ENCODE assay signal across 16 cellular contexts in the genomic region with DNA sequence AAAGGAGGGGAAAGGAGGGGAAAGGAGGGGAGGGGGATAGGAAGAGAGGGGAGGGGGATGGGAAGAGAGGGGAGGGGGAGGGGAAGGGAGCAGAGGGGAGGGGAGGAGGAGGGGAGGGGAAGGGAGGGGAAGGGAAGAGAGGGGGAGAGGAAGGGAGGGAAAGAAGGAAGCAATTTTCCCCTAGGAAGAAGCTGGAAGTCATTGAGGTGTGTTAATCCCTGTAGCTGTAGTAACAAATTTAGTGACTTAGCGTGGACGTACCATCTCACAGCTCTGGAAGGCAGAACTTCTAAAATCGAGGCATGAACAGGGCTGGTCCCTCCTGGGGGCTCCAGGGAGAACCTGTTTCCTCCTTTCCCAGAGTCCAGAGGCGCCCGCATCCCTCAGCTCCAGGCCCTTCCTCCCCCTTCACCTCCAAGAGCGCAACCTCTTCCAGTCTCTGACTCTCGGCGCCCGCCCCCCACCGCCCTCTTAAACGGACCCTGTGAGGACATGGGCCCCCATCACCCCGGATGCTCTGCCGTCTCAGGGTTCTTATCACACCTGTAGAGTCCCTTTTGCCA. TPM values are rescaled to one million over a fixed set of nuclear protein-coding genes. Genes with fewer than 3 reads are reported as not detected.
A peak's percentile ranks its signal among the peaks of the same experiment; 100 is the strongest.
DNase-seq lines count a peak whose midpoint lies in the region; ATAC-seq and TF ChIP-seq lines count a peak whose summit lies in the region.
"Had no signal": no experiment of that assay in that cellular context is flagged by ENCODE, and none has a peak within 500 bp of the region (broad histone marks: within the 10 kb centered on the region; RNA-seq: fewer than 3 reads in every experiment).

No MANE protein-coding gene starts in this region.

- CTCF ChIA-PET in activated naive CD4-positive, alpha-beta T cell treated with anti-CD3 and anti-CD28 coated beads for 36 hours (lab: Charles Lee) = no interaction called here

- H3K27me3 Mint-ChIP-seq in CD14-positive monocyte (ENCODE audit: low read depth in 3 of 3) (peaks cover 4 to 30% (median 13%) of the 10 kb centered on the region in 3 donors), nephron (ENCODE audit: low read depth) (no peaks in the 10 kb centered on the region), type B pancreatic cell (peaks cover 3% of the 10 kb centered on the region)
- peaks cover 3% of the 10 kb centered on the region for H3K27me3 Mint-ChIP-seq in activated naive CD4-positive, alpha-beta T cell treated with anti-CD3 and anti-CD28 coated beads for 36 hours (ENCODE audit: low read depth)
- H3K27me3 Mint-ChIP-seq: CD4-positive, alpha-beta T cell had no signal

- H3K4me1 Mint-ChIP-seq in CD14-positive monocyte = peaks cover 8% of the 10 kb centered on the region
- peaks cover 12% of the 10 kb centered on the region for H3K4me1 Mint-ChIP-seq in nephron
- peaks cover 9% of the 10 kb centered on the region for H3K4me1 Mint-ChIP-seq in type B pancreatic cell (ENCODE audit: unreplicated experiment)
- peaks cover 9% of the 10 kb centered on the region for H3K4me1 Mint-ChIP-seq in activated naive CD4-positive, alpha-beta T cell treated with anti-CD3 and anti-CD28 coated beads for 36 hours (ENCODE audit: low read depth)

- peak; percentile 26 for DNase-seq in CD14-positive monocyte (ENCODE audit: low spot score)
- peak; percentile 42 for DNase-seq in NCI-H69 (lab: John Stamatoyannopoulos, UW)
- DNase-seq in type B pancreatic cell (ENCODE audit: extremely low spot score, unreplicated experiment) = no peak
- DNase-seq in DMS153 treated with DMSO at 0.1 percent for 48 hours (lab: John Stamatoyannopoulos, UW; ENCODE audit: unreplicated experiment) = no peak
- DNase-seq in activated naive CD4-positive, alpha-beta T cell treated with anti-CD3 and anti-CD28 coated beads for 36 hours = no peak
- DNase-seq: C1 segment of cervical spinal cord; CD4-positive, alpha-beta T cell; DND-41; EL; KG1 had no signal

- H3K36me3 Mint-ChIP-seq in CD14-positive monocyte (no peaks in the 10 kb centered on the region), nephron (ENCODE audit: low read depth) (peaks cover 5% of the 10 kb centered on the region), type B pancreatic cell (peaks cover 2% of the 10 kb centered on the region)
- H3K36me3 Mint-ChIP-seq in activated naive CD4-positive, alpha-beta T cell treated with anti-CD3 and anti-CD28 coated beads for 36 hours (ENCODE audit: low read depth) = no peaks in the 10 kb centered on the region
- H3K36me3 Mint-ChIP-seq: IgD-negative memory B cell had no signal

- TF ChIP-seq CTCF in CD14-positive monocyte (IDR thresholded peaks at IDR 0.05) = no peak
- no peak for TF ChIP-seq CTCF in nephron (IDR thresholded peaks at IDR 0.05; ENCODE audit: unreplicated experiment in 3 of 3)
- no peak for TF ChIP-seq CTCF in type B pancreatic cell (conservative IDR thresholded peaks at IDR 0.05)

- intact Hi-C loops in CD14-positive monocyte (cut with micrococcal nuclease) = no loop called here
- intact Hi-C loops in activated naive CD4-positive, alpha-beta T cell treated with anti-CD3 and anti-CD28 coated beads for 36 hours (cut with micrococcal nuclease) = no loop called here

- ATAC-seq in HG03280 (IDR thresholded peaks at IDR 0.05; ENCODE audit: unreplicated experiment) = no peak
- ATAC-seq: GM12878 had no signal

- H3K27ac Mint-ChIP-seq in CD14-positive monocyte = no peak overlapping the region
- H3K27ac Mint-ChIP-seq in nephron = peak overlapping the region; percentile 85 to 86 (median 86)
- H3K27ac Mint-ChIP-seq in type B pancreatic cell = peak overlapping the region; percentile 74
- no peak overlapping the region for H3K27ac Mint-ChIP-seq in activated naive CD4-positive, alpha-beta T cell treated with anti-CD3 and anti-CD28 coated beads for 36 hours
- H3K27ac Mint-ChIP-seq: B cell had no signal

- H3K9me3 Mint-ChIP-seq in CD14-positive monocyte = peaks cover 0 to 16% (median 13%) of the 10 kb centered on the region in 7 donors
- H3K9me3 Mint-ChIP-seq in nephron = no peaks in the 10 kb centered on the region
- no peaks in the 10 kb centered on the region for H3K9me3 Mint-ChIP-seq in type B pancreatic cell
- H3K9me3 Mint-ChIP-seq in activated naive CD4-positive, alpha-beta T cell treated with anti-CD3 and anti-CD28 coated beads for 36 hours = no peaks in the 10 kb centered on the region
- H3K9me3 Mint-ChIP-seq: CD4-positive, alpha-beta T cell; IgD-negative memory B cell had no signal

- H3K4me3 Mint-ChIP-seq in CD14-positive monocyte (peak overlapping the region in 1 of 2 donors; percentile 21), nephron (no peak overlapping the region), type B pancreatic cell (no peak overlapping the region)
- H3K4me3 Mint-ChIP-seq in activated naive CD4-positive, alpha-beta T cell treated with anti-CD3 and anti-CD28 coated beads for 36 hours = no peak overlapping the region
- H3K4me3 Mint-ChIP-seq: B cell; CD4-positive, alpha-beta T cell had no signal

RNA-seq across cellular contexts. Expression of a gene that starts 5.6 kb away (rescaled TPM):
- 10 to 100 TPM; 25.2 to 43.0 TPM for polyA plus RNA-seq in CD14-positive monocyte
- total RNA-seq in type B pancreatic cell (ENCODE audit: low replicate concordance) = 93.0 and 95.0 TPM in 2 replicates
- total RNA-seq in activated naive CD4-positive, alpha-beta T cell treated with anti-CD3 and anti-CD28 coated beads for 36 hours = 10 to 100 TPM; 42.1 to 42.5 TPM

RNA-seq across cellular contexts. Expression of a gene that starts 17.9 kb away (rescaled TPM):
- 1 to 10 TPM in 1 of 2 donors, under 1 TPM in 1; 0.48 to 1.4 TPM for polyA plus RNA-seq in CD14-positive monocyte
- 0.34 TPM in 1 of 2 replicates, not detected in the other for total RNA-seq in type B pancreatic cell (ENCODE audit: low replicate concordance)
- total RNA-seq in activated naive CD4-positive, alpha-beta T cell treated with anti-CD3 and anti-CD28 coated beads for 36 hours = 10 to 100 TPM; 20.7 TPM
- total RNA-seq: A172, B cell had no signal

RNA-seq across cellular contexts. Expression of a gene that starts 18.6 kb away (rescaled TPM):
- polyA plus RNA-seq in CD14-positive monocyte = 10 to 100 TPM; 14.2 to 48.1 TPM
- 18.0 and 26.1 TPM in 2 replicates for total RNA-seq in type B pancreatic cell (ENCODE audit: low replicate concordance)
- 1 to 10 TPM; 4.2 to 5.1 TPM for total RNA-seq in activated naive CD4-positive, alpha-beta T cell treated with anti-CD3 and anti-CD28 coated beads for 36 hours

RNA-seq across cellular contexts. Expression of a gene that starts 29.7 kb away (rescaled TPM):
- not detected for polyA plus RNA-seq in CD14-positive monocyte
- total RNA-seq in type B pancreatic cell (ENCODE audit: low replicate concordance) = 0.74 and 2.7 TPM in 2 replicates
- under 1 TPM; 0.24 to 0.37 TPM for total RNA-seq in activated naive CD4-positive, alpha-beta T cell treated with anti-CD3 and anti-CD28 coated beads for 36 hours

RNA-seq across cellular contexts. Expression of a gene that starts 46.5 kb away (rescaled TPM):
- 100 to 1,000 TPM; 364 to 431 TPM for polyA plus RNA-seq in CD14-positive monocyte
- total RNA-seq in type B pancreatic cell (ENCODE audit: low replicate concordance) = 497 and 522 TPM in 2 replicates
- total RNA-seq in activated naive CD4-positive, alpha-beta T cell treated with anti-CD3 and anti-CD28 coated beads for 36 hours = 100 to 1,000 TPM; 160 to 161 TPM

Comparison
In these comparisons a context has a peak if more than half of its experiments do, and no peak if none do; other contexts are left out.
1. DNase-seq: peak in CD14-positive monocyte (single experiment) and NCI-H69 (single experiment); none in type B pancreatic cell (single experiment), DMS153 treated with DMSO at 0.1 percent for 48 hours (single experiment) and activated naive CD4-positive, alpha-beta T cell treated with anti-CD3 and anti-CD28 coated beads for 36 hours (single experiment).
2. H3K27ac Mint-ChIP-seq: peak in nephron (3 of 3) and type B pancreatic cell (single experiment); none in CD14-positive monocyte (0 of 7) and activated naive CD4-positive, alpha-beta T cell treated with anti-CD3 and anti-CD28 coated beads for 36 hours (single experiment).
3. RNA of a gene that starts 17.9 kb away (total RNA-seq): 20.7 TPM in activated naive CD4-positive, alpha-beta T cell treated with anti-CD3 and anti-CD28 coated beads for 36 hours; 0.34 TPM in type B pancreatic cell; every median in the first group is over 10 times any median in the second.